1 cellular context compared by ENCODE assay signal in genomic region chr16:10834766-10835165, GRCh38.
TF ChIP-seq lines count a peak whose summit lies in the region.

No MANE protein-coding gene starts in this region.

TF ChIP-seq in K562, 482 proteins besides CTCF, POLR2A, EP300 and RAD21:
- TF ChIP-seq ZNF24 (IDR thresholded peaks at IDR 0.05) (peak; percentile 64; the same call in 1 of the 2 replicates), CEBPZ (IDR thresholded peaks at IDR 0.05; ENCODE audit: borderline replicate concordance, low read depth, low read length) (no peak), ZBTB26 (CRISPR knock-in tag; IDR thresholded peaks at IDR 0.05) (no peak), TRIM28 (IDR thresholded peaks at IDR 0.05) (no peak), HDAC8 (tag; IDR thresholded peaks at IDR 0.05) (no peak)
